ENCODE assay signal across 17 cellular contexts in genomic region chr3:72595927-72596610, GRCh38.
DNase-seq lines count a peak whose midpoint lies in the region; ATAC-seq and TF ChIP-seq lines count a peak whose summit lies in the region.
"Had no signal": no experiment of that assay in that cellular context is flagged by ENCODE, and none has a peak within 500 bp of the region (broad histone marks: within the 10 kb centered on the region; RNA-seq: fewer than 3 reads in every experiment).

No MANE protein-coding gene starts in this region.

- H3F3A ChIP-seq in GM23248 (ENCODE audit: insufficient read depth): peaks cover 11% of the 10 kb centered on the region

- no peak for TF ChIP-seq CTCF in AG10803 (conservative IDR thresholded peaks at IDR 0.05; ENCODE audit: low read length)

- DNase-seq in AG10803 (ENCODE audit: low read depth) (peak; percentile 16), GM23248 (peak; percentile 38), SJCRH30 (no peak), kidney tubule cell (ENCODE audit: low spot score) (peak; percentile 64), SHP77 (lab: John Stamatoyannopoulos, UW) (no peak), foreskin melanocyte (no peak)
- DNase-seq: AML-193, Caco-2, DMS153, HFFc6, IMR-90, Karpas-422, NCI-H1105, NCI-H1694, NCI-H524 had no signal

- H3K36me3 ChIP-seq in GM23248 (ENCODE audit: low read depth): no peaks in the 10 kb centered on the region
- no peaks in the 10 kb centered on the region for H3K36me3 ChIP-seq in SJCRH30

- no peak overlapping the region for H2AFZ ChIP-seq in GM23248
- H2AFZ ChIP-seq: PC-9 had no signal

- no peak overlapping the region for H3K9ac ChIP-seq in GM23248

- 86 to 89% methylated on average over 7 of the region's 7 CpGs for WGBS in GM23248 (ENCODE audit: low coverage in 1 of 2, low lambda C conversion rate in 2 of 2, missing lambda C conversion rate in 2 of 2), 2 experiments

- H3K27me3 ChIP-seq in GM23248 (replicated peaks; ENCODE audit: insufficient read depth) (peaks cover 12% of the 10 kb centered on the region), SJCRH30 (no peaks in the 10 kb centered on the region)

- H4K20me1 ChIP-seq in GM23248 (ENCODE audit: insufficient read depth): no peaks in the 10 kb centered on the region

- in situ Hi-C loops in GM23248 (cut with MboI): no loop called here

- H3K4me1 ChIP-seq in GM23248 (ENCODE audit: insufficient read depth) (peaks cover 15% of the 10 kb centered on the region), SJCRH30 (peaks cover 52% of the 10 kb centered on the region)

- H3K4me2 ChIP-seq in GM23248 (ENCODE audit: unreplicated experiment): no peak overlapping the region
- H3K4me2 ChIP-seq: PC-9 had no signal

- H3K9me2 ChIP-seq in GM23248 (ENCODE audit: insufficient read depth): no peaks in the 10 kb centered on the region

- H3K4me3 ChIP-seq in AG10803 (ENCODE audit: low read length): no peak overlapping the region
- no peak overlapping the region for H3K4me3 ChIP-seq in GM23248
- no peak overlapping the region for H3K4me3 ChIP-seq in SJCRH30
- H3K4me3 ChIP-seq: PC-9 had no signal

- no peak overlapping the region for H3K27ac ChIP-seq in GM23248
- H3K27ac ChIP-seq in SJCRH30: peak overlapping the region; percentile 72
- H3K27ac ChIP-seq: PC-9 had no signal

- no peak for ATAC-seq in GM18868 (IDR thresholded peaks at IDR 0.05; ENCODE audit: unreplicated experiment)

- H3K79me2 ChIP-seq in GM23248 (ENCODE audit: insufficient read depth): no peaks in the 10 kb centered on the region

- no peaks in the 10 kb centered on the region for H3K9me3 ChIP-seq in GM23248 (ENCODE audit: low read depth)
- H3K9me3 ChIP-seq in SJCRH30 (replicated peaks): no peaks in the 10 kb centered on the region
- H3K9me3 ChIP-seq: Caco-2 had no signal

Comparison
In these comparisons a context has a peak if more than half of its experiments do, and no peak if none do; other contexts are left out.
1. DNase-seq: peak in AG10803 (single experiment), GM23248 (single experiment) and kidney tubule cell (single experiment); none in SJCRH30 (0 of 2), SHP77 (0 of 2) and foreskin melanocyte (single experiment).